Comparison of ENCODE assay signal across 8 cellular contexts in genomic region chr11:126419801-126420729, GRCh38.
DNase-seq lines count a peak whose midpoint lies in the region; ATAC-seq and TF ChIP-seq lines count a peak whose summit lies in the region.

No MANE protein-coding gene starts in this region.

- no peaks in the 10 kb centered on the region for H3K9me3 ChIP-seq in adrenal gland (replicated peaks in 1 of 3)
- H3K9me3 ChIP-seq in sigmoid colon, result no peaks in the 10 kb centered on the region

- no peaks in the 10 kb centered on the region for H3K9me3 Mint-ChIP-seq in immature natural killer cell

- no peaks in the 10 kb centered on the region for H3K27me3 ChIP-seq in adrenal gland
- no peaks in the 10 kb centered on the region for H3K27me3 ChIP-seq in sigmoid colon

- TF ChIP-seq EP300 in sigmoid colon (IDR thresholded peaks at IDR 0.05), result no peak

- peaks cover 0 to 4% (median 0%) of the 10 kb centered on the region in 3 donors for H3K36me3 Mint-ChIP-seq in immature natural killer cell

- H3K27ac ChIP-seq in adrenal gland (peak overlapping the region in 4 of 5 donors; percentile 29 to 80 (median 70)), sigmoid colon (peak overlapping the region; percentile 10 to 46 (median 41))

- no peak overlapping the region for H3K4me3 Mint-ChIP-seq in immature natural killer cell

- peaks cover 10 to 11% of the 10 kb centered on the region in 2 donors for H3K4me1 Mint-ChIP-seq in immature natural killer cell

- H3K27me3 Mint-ChIP-seq in immature natural killer cell (ENCODE audit: low read depth in 3 of 3), result peaks cover 0 to 1% (median 0%) of the 10 kb centered on the region in 3 donors

- no peak overlapping the region for H3K4me3 ChIP-seq in adrenal gland
- H3K4me3 ChIP-seq in sigmoid colon, result no peak overlapping the region
- no peak overlapping the region for H3K4me3 ChIP-seq in foreskin fibroblast (ENCODE audit: low read depth in 1 of 2, low read length in 2 of 2)

- H3K36me3 ChIP-seq in adrenal gland (replicated peaks in 1 of 2), result no peaks in the 10 kb centered on the region
- H3K36me3 ChIP-seq in sigmoid colon, result no peaks in the 10 kb centered on the region

- ATAC-seq in GM19372 (IDR thresholded peaks at IDR 0.05; ENCODE audit: low read depth, unreplicated experiment), result peak; percentile 54
- peak; percentile 61 for ATAC-seq in HG03139 (IDR thresholded peaks at IDR 0.05; ENCODE audit: unreplicated experiment)

- intact Hi-C loops in adrenal gland (cut with DNase I), result loop anchor here in 1 of 2 donors (5.0 kb wide), 1 partner anchor 63 kb away; the partner anchor contains the start of gene ST3GAL4
- intact Hi-C loops in sigmoid colon (cut with DNase I), result loop anchor here (5.0 to 10.0 kb wide), 3 partner anchors 108 to 525 kb away; no protein-coding TSS in a partner anchor

- 53 to 65% (median 57%) methylated on average over 11 of the region's 11 CpGs for WGBS in adrenal gland, 4 donors
- WGBS in sigmoid colon, 2 donors, result 60 to 78% methylated on average over 11 of the region's 11 CpGs

- peak in 1 of 7 donors; percentile 80 for DNase-seq in adrenal gland
- no peak for DNase-seq in sigmoid colon
- no peak for DNase-seq in DMS 273 treated with DMSO at 0.1 percent for 48 hours (lab: John Stamatoyannopoulos, UW)
- DNase-seq in immature natural killer cell, result no peak
- DNase-seq in NCI-H345 treated with DMSO at 0.1 percent for 48 hours (lab: John Stamatoyannopoulos, UW; ENCODE audit: unreplicated experiment), result no peak
- DNase-seq in foreskin fibroblast, result no peak

- TF ChIP-seq CTCF in adrenal gland (IDR thresholded peaks at IDR 0.05) (no peak), sigmoid colon (IDR thresholded peaks at IDR 0.05) (no peak), foreskin fibroblast (IDR thresholded peaks at IDR 0.05; ENCODE audit: low read depth, low read length) (no peak)

- H3K27ac Mint-ChIP-seq in immature natural killer cell, result peak overlapping the region in 1 of 6 donors; percentile 4

- H3K4me1 ChIP-seq in adrenal gland (replicated peaks in 1 of 2) (peaks cover 43 to 77% of the 10 kb centered on the region in 2 donors), sigmoid colon (peaks cover 0 to 25% (median 23%) of the 10 kb centered on the region in 4 donors)

- TF ChIP-seq POLR2A in adrenal gland (IDR thresholded peaks at IDR 0.05), result no peak
- TF ChIP-seq POLR2A in sigmoid colon (IDR thresholded peaks at IDR 0.05), result no peak
